In genomic region chr16:22413819-22414218, GRCh38 we compare ENCODE assay signal across 28 cellular contexts.
"Had no signal": no experiment of that assay in that cellular context is flagged by ENCODE, and none has a peak within 500 bp of the region (broad histone marks: within the 10 kb centered on the region; RNA-seq: fewer than 3 reads in every experiment).

No MANE protein-coding gene starts in this region.

- H3K4me3 ChIP-seq: stomach, suprapubic skin, testis, thoracic aorta, thyroid gland, tibial artery, tibial nerve, transverse colon, upper lobe of left lung, upper lobe of right lung, uterus, vagina had no signal

- H3K36me3 Mint-ChIP-seq: type B pancreatic cell had no signal

- H3K4me3 Mint-ChIP-seq: stimulated activated effector memory CD8-positive, alpha-beta T cell treated with anti-CD3 and anti-CD28 coated beads, Interleukin-12 subunit alpha, Interleukin-12 subunit beta, amount 100 ng/mL, for 72 hours; stimulated activated memory B cell treated with anti-CD40 and anti-IgM and Interleukin-4, amounts not matched to agents 10 μg/mL and 1 μg/mL and 100 μg/mL, for 72 hours; stimulated activated naive B cell treated with anti-CD40 and anti-IgM and Interleukin-4, amounts not matched to agents 10 μg/mL and 1 μg/mL and 100 μg/mL, for 72 hours; stimulated activated naive CD8-positive, alpha-beta T cell treated with anti-CD3 and anti-CD28 coated beads, Interleukin-15, amount 100 ng/mL, for 72 hours; stimulated activated naive CD8-positive, alpha-beta T cell treated with anti-CD3 and anti-CD28 coated beads, Interleukin-15, Interleukin-2, amounts not matched to agents 100 ng/mL and 50 ng/mL, for 24 hours; type B pancreatic cell had no signal

- H3K27me3 ChIP-seq: stomach, suprapubic skin, testis, thyroid gland, tibial artery, tibial nerve, transverse colon, upper lobe of left lung, upper lobe of right lung, uterus, vagina had no signal

- H3K36me3 ChIP-seq: suprapubic skin, thoracic aorta, transverse colon, upper lobe of right lung, uterus, vagina had no signal

- H3K27ac Mint-ChIP-seq: stimulated activated effector memory CD8-positive, alpha-beta T cell treated with anti-CD3 and anti-CD28 coated beads, Interleukin-12 subunit alpha, Interleukin-12 subunit beta, amount 100 ng/mL, for 72 hours; stimulated activated memory B cell treated with anti-CD40 and anti-IgM and Interleukin-4, amounts not matched to agents 10 μg/mL and 1 μg/mL and 100 μg/mL, for 72 hours; stimulated activated naive B cell treated with anti-CD40 and anti-IgM and Interleukin-4, amounts not matched to agents 10 μg/mL and 1 μg/mL and 100 μg/mL, for 72 hours; stimulated activated naive CD8-positive, alpha-beta T cell treated with anti-CD3 and anti-CD28 coated beads, Interleukin-15, Interleukin-2, amounts not matched to agents 100 ng/mL and 50 ng/mL, for 24 hours; type B pancreatic cell had no signal

- H3K27me3 Mint-ChIP-seq: stimulated activated memory B cell treated with anti-CD40 and anti-IgM and Interleukin-4, amounts not matched to agents 10 μg/mL and 1 μg/mL and 100 μg/mL, for 72 hours; stimulated activated naive B cell treated with anti-CD40 and anti-IgM and Interleukin-4, amounts not matched to agents 10 μg/mL and 1 μg/mL and 100 μg/mL, for 72 hours; stimulated activated naive CD8-positive, alpha-beta T cell treated with anti-CD3 and anti-CD28 coated beads, Interleukin-15, amount 100 ng/mL, for 72 hours; stimulated activated naive CD8-positive, alpha-beta T cell treated with anti-CD3 and anti-CD28 coated beads, Interleukin-15, Interleukin-2, amounts not matched to agents 100 ng/mL and 50 ng/mL, for 24 hours; type B pancreatic cell had no signal

- ATAC-seq: stimulated activated effector memory CD8-positive, alpha-beta T cell treated with anti-CD3 and anti-CD28 coated beads, Interleukin-12 subunit alpha, Interleukin-12 subunit beta, amount 100 ng/mL, for 72 hours; stimulated activated memory B cell treated with anti-CD40 and anti-IgM and Interleukin-4, amounts not matched to agents 10 μg/mL and 1 μg/mL and 100 μg/mL, for 72 hours; stimulated activated naive B cell treated with anti-CD40 and anti-IgM and Interleukin-4, amounts not matched to agents 10 μg/mL and 1 μg/mL and 100 μg/mL, for 72 hours; stimulated activated naive CD8-positive, alpha-beta T cell treated with anti-CD3 and anti-CD28 coated beads, Interleukin-15, amount 100 ng/mL, for 72 hours; stimulated activated naive CD8-positive, alpha-beta T cell treated with anti-CD3 and anti-CD28 coated beads, Interleukin-15, Interleukin-2, amounts not matched to agents 100 U/mL and 50 U/mL, for 24 hours; upper lobe of right lung had no signal

- DNase-seq: stimulated activated CD4-positive, alpha-beta T cell treated with anti-CD3 and anti-CD28 coated beads, Interleukin-2, amount 100 ng/mL, for 48 hours; stimulated activated CD4-positive, alpha-beta T cell treated with anti-CD3 and anti-CD28 coated beads, Interleukin-4, amount 100 ng/mL, for 1 hour; stimulated activated CD4-positive, alpha-beta T cell treated with anti-CD3 and anti-CD28 coated beads, Interleukin-4, amount 100 ng/mL, for 24 hours; stimulated activated CD4-positive, alpha-beta T cell treated with anti-CD3 and anti-CD28 coated beads, Interleukin-4, amount 100 ng/mL, for 4 hours; stimulated activated CD8-positive, alpha-beta memory T cell treated with anti-CD3 and anti-CD28 coated beads, Interleukin-4, amount 100 ng/mL, for 48 hours; stimulated activated naive B cell treated with anti-CD40 and anti-IgM and Interleukin-4, amounts not matched to agents 10 μg/mL and 1 μg/mL and 100 μg/mL, for 72 hours; stimulated activated naive CD4-positive, alpha-beta T cell; stimulated activated naive CD4-positive, alpha-beta T cell treated with Interleukin-2 at 50 U/mL for 16 hours; stimulated activated naive CD8-positive, alpha-beta T cell treated with anti-CD3 and anti-CD28 coated beads, Interleukin-15, amount 100 ng/mL, for 72 hours; stimulated activated naive CD8-positive, alpha-beta T cell treated with anti-CD3 and anti-CD28 coated beads, Interleukin-15, Interleukin-2, amounts not matched to agents 100 U/mL and 50 U/mL, for 24 hours; stomach; substantia nigra; testis; thyroid gland; tibial artery; transverse colon; trophoblast cell; upper lobe of left lung; upper lobe of right lung; uterus had no signal

- H3K9me3 ChIP-seq: stomach, suprapubic skin, testis, thoracic aorta, thyroid gland, tibial artery, tibial nerve, transverse colon, upper lobe of left lung, upper lobe of right lung, uterus, vagina had no signal

- H3K4me1 ChIP-seq: stomach, suprapubic skin, testis, thyroid gland, tibial artery, tibial nerve, transverse colon, upper lobe of left lung, upper lobe of right lung, uterus, vagina had no signal

- H3K4me1 Mint-ChIP-seq: stimulated activated effector memory CD8-positive, alpha-beta T cell treated with anti-CD3 and anti-CD28 coated beads, Interleukin-12 subunit alpha, Interleukin-12 subunit beta, amount 100 ng/mL, for 72 hours; stimulated activated memory B cell treated with anti-CD40 and anti-IgM and Interleukin-4, amounts not matched to agents 10 μg/mL and 1 μg/mL and 100 μg/mL, for 72 hours; stimulated activated naive CD8-positive, alpha-beta T cell treated with anti-CD3 and anti-CD28 coated beads, Interleukin-15, amount 100 ng/mL, for 72 hours had no signal

- H3K9me3 Mint-ChIP-seq: stimulated activated effector memory CD8-positive, alpha-beta T cell treated with anti-CD3 and anti-CD28 coated beads, Interleukin-12 subunit alpha, Interleukin-12 subunit beta, amount 100 ng/mL, for 72 hours; stimulated activated memory B cell treated with anti-CD40 and anti-IgM and Interleukin-4, amounts not matched to agents 10 μg/mL and 1 μg/mL and 100 μg/mL, for 72 hours; stimulated activated naive B cell treated with anti-CD40 and anti-IgM and Interleukin-4, amounts not matched to agents 10 μg/mL and 1 μg/mL and 100 μg/mL, for 72 hours; stimulated activated naive CD8-positive, alpha-beta T cell treated with anti-CD3 and anti-CD28 coated beads, Interleukin-15, amount 100 ng/mL, for 72 hours; stimulated activated naive CD8-positive, alpha-beta T cell treated with anti-CD3 and anti-CD28 coated beads, Interleukin-15, Interleukin-2, amounts not matched to agents 100 ng/mL and 50 ng/mL, for 24 hours; type B pancreatic cell had no signal

- H3K27ac ChIP-seq: stomach, suprapubic skin, testis, thoracic aorta, thyroid gland, tibial artery, tibial nerve, transverse colon, upper lobe of left lung, upper lobe of right lung, uterus, vagina had no signal
